In genomic region chr16:4987580-4988374, GRCh38 we compare ENCODE assay signal across 15 cellular contexts. TPM values are rescaled to one million over a fixed set of nuclear protein-coding genes. Genes with fewer than 3 reads are reported as not detected.
DNase-seq lines count a peak whose midpoint lies in the region; ATAC-seq, FAIRE-seq and TF ChIP-seq lines count a peak whose summit lies in the region.
"Had no signal": no experiment of that assay in that cellular context is flagged by ENCODE, and none has a peak within 500 bp of the region (broad histone marks: within the 10 kb centered on the region; RNA-seq: fewer than 3 reads in every experiment).

No MANE protein-coding gene starts in this region.

- ATAC-seq in IMR-90 (ENCODE audit: low read depth) (no peak), HG03432 (IDR thresholded peaks at IDR 0.05; ENCODE audit: unreplicated experiment) (no peak), HG03025 (IDR thresholded peaks at IDR 0.05; ENCODE audit: low FRiP score, unreplicated experiment) (no peak)
- ATAC-seq: left lung had no signal

- no peaks in the 10 kb centered on the region for H3K79me2 ChIP-seq in endothelial cell of umbilical vein (ENCODE audit: control insufficient read depth, insufficient read depth, low read length)
- no peaks in the 10 kb centered on the region for H3K79me2 ChIP-seq in neural cell (replicated peaks; ENCODE audit: insufficient read depth, low read length)

- TF ChIP-seq CTCF in IMR-90 (conservative IDR thresholded peaks at IDR 0.05; ENCODE audit: low read depth, low read length) = no peak
- TF ChIP-seq CTCF in endothelial cell of umbilical vein (IDR thresholded peaks at IDR 0.05; ENCODE audit: extremely low read depth in 1 of 2, insufficient read depth in 1 of 2, low read depth in 1 of 2, low read length in 2 of 2) = no peak
- no peak for TF ChIP-seq CTCF in neural cell (IDR thresholded peaks at IDR 0.05; ENCODE audit: poor library complexity, severe bottlenecking)

- BruUV-seq in IMR-90 (replicated peaks; lab: Mats Ljungman, UMichigan) (no TSS peak), endothelial cell of umbilical vein (replicated peaks; lab: Mats Ljungman, UMichigan) (no TSS peak)

- H3K9ac ChIP-seq in IMR-90 (ENCODE audit: low read depth, low read length) = no peak overlapping the region
- no peak overlapping the region for H3K9ac ChIP-seq in endothelial cell of umbilical vein (replicated peaks; ENCODE audit: extremely low read depth, insufficient read depth, low read length)
- no peak overlapping the region for H3K9ac ChIP-seq in neural cell (ENCODE audit: low read length)
- H3K9ac ChIP-seq: BLaER1, KMS-11 had no signal

- H2AK9ac ChIP-seq in IMR-90 (replicated peaks; ENCODE audit: low read depth, low read length, poor library complexity) = no peak overlapping the region

- TF ChIP-seq RAD21 in IMR-90 (IDR thresholded peaks at IDR 0.05; ENCODE audit: low read length) = no peak
- no peak for TF ChIP-seq RAD21 in neural cell (conservative IDR thresholded peaks at IDR 0.05)

- intact Hi-C loops in IMR-90 (cut with micrococcal nuclease) (no loop called here), endothelial cell of umbilical vein (cut with micrococcal nuclease) (no loop called here)

- in situ Hi-C loops in IMR-90 (cut with MboI; ENCODE audit: low sequenced_read_pairs) = no loop called here

- H3K27ac ChIP-seq in IMR-90 (ENCODE audit: insufficient read depth, low read length) = no peak overlapping the region
- H3K27ac ChIP-seq in endothelial cell of umbilical vein (ENCODE audit: insufficient read depth, low read depth, low read length) = no peak overlapping the region
- no peak overlapping the region for H3K27ac ChIP-seq in neural cell (ENCODE audit: low read length)
- H3K27ac ChIP-seq: BLaER1, coronary artery, KMS-11, left lung, Peyer's patch had no signal

- dilution Hi-C loops in IMR-90 (cut with HindIII; ENCODE audit: low sequenced_read_pairs, unreplicated experiment) (no loop called here), endothelial cell of umbilical vein (cut with MboI; ENCODE audit: extremely low pct_ligation_motif_present, low sequenced_read_pairs) (no loop called here)

- no peak overlapping the region for H4K8ac ChIP-seq in IMR-90 (ENCODE audit: low read depth in 2 of 2, low read length in 2 of 2)

- H4K91ac ChIP-seq in IMR-90 (ENCODE audit: insufficient read depth, low read depth, low read length) = no peak overlapping the region

- no peak for TF ChIP-seq EP300 in neural cell (conservative IDR thresholded peaks at IDR 0.05; ENCODE audit: poor library complexity, severe bottlenecking)

- no peak overlapping the region for H2BK15ac ChIP-seq in IMR-90 (ENCODE audit: low read depth, low read length)

- H3K27me3 ChIP-seq in IMR-90 (ENCODE audit: control insufficient read depth, insufficient read depth, low read length) = peaks cover 28% of the 10 kb centered on the region
- H3K27me3 ChIP-seq in endothelial cell of umbilical vein (ENCODE audit: control insufficient read depth in 2 of 2, insufficient read depth in 2 of 2, low read length in 2 of 2) = peaks cover 11 to 16% of the 10 kb centered on the region in 2 experiments
- peaks cover 45% of the 10 kb centered on the region for H3K27me3 ChIP-seq in neural cell (ENCODE audit: insufficient read depth, low read depth, low read length)

- 5% methylated on average over 27 of the region's 60 CpGs; no CpG with 5 or more reads in 1 of the 2 experiments for whole genome bisulfite sequencing in IMR-90 (ENCODE audit: extremely low coverage in 2 of 2, insufficient read length in 1 of 2), 2 experiments

- H3K4me1 ChIP-seq in IMR-90 (ENCODE audit: control insufficient read depth, insufficient read depth, low read length) (no peaks in the 10 kb centered on the region), endothelial cell of umbilical vein (ENCODE audit: control insufficient read depth, extremely low read depth, insufficient read depth, low read length) (no peaks in the 10 kb centered on the region)
- H3K4me1 ChIP-seq: BLaER1, left lung had no signal

- H3K4ac ChIP-seq in IMR-90 (ENCODE audit: low read depth, low read length) = no peak overlapping the region

- DNase-seq in D341Med (ENCODE audit: low spot score) = peak; percentile 52
- no peak for DNase-seq in IMR-90
- DNase-seq in endothelial cell of umbilical vein (ENCODE audit: low read depth, low spot score) = no peak
- no peak for DNase-seq in NCI-H1694 treated with DMSO at 0.1 percent for 48 hours (lab: John Stamatoyannopoulos, UW)
- no peak for DNase-seq in RKO (ENCODE audit: low spot score)
- DNase-seq: activated naive CD4-positive, alpha-beta T cell treated with anti-CD3 and anti-CD28 coated beads, Interleukin-2, amount 10 ng/mL, durations not matched to agents 7 days and 5 days; left lung had no signal

- no peak overlapping the region for H2BK120ac ChIP-seq in IMR-90 (ENCODE audit: low read depth, low read length)

- H4K5ac ChIP-seq in IMR-90 (ENCODE audit: low read depth, low read length) = no peak overlapping the region

- TF ChIP-seq POLR2A in IMR-90 (IDR thresholded peaks at IDR 0.05; ENCODE audit: low read depth, low read length) (no peak), endothelial cell of umbilical vein (IDR thresholded peaks at IDR 0.05; ENCODE audit: low read depth, low read length) (no peak)

- H3K4me2 ChIP-seq in IMR-90 (ENCODE audit: low read depth, low read length) = no peak overlapping the region
- no peak overlapping the region for H3K4me2 ChIP-seq in endothelial cell of umbilical vein (ENCODE audit: insufficient read depth, low read length)
- H3K4me2 ChIP-seq in neural cell (ENCODE audit: low read length) = no peak overlapping the region
- H3K4me2 ChIP-seq: BLaER1, KMS-11 had no signal

- H3K9me1 ChIP-seq in IMR-90 (ENCODE audit: insufficient read depth, low read length) (no peaks in the 10 kb centered on the region), endothelial cell of umbilical vein (replicated peaks; ENCODE audit: control insufficient read depth, extremely low read depth, insufficient read depth, low read length) (no peaks in the 10 kb centered on the region)

- H4K20me1 ChIP-seq in IMR-90 (ENCODE audit: insufficient read depth, low read length) = no peaks in the 10 kb centered on the region
- no peaks in the 10 kb centered on the region for H4K20me1 ChIP-seq in endothelial cell of umbilical vein (replicated peaks; ENCODE audit: control insufficient read depth, extremely low read depth, insufficient read depth, low read length)
- no peaks in the 10 kb centered on the region for H4K20me1 ChIP-seq in neural cell (ENCODE audit: insufficient read depth)
- H4K20me1 ChIP-seq: BLaER1 had no signal

- H3K56ac ChIP-seq in IMR-90 (ENCODE audit: extremely low read depth, insufficient read depth, low read length) = no peak overlapping the region

- POLR2A ChIA-PET in IMR-90 (lab: Charles Lee; ENCODE audit: unreplicated experiment) (no interaction called here), endothelial cell of umbilical vein (lab: Charles Lee) (no interaction called here)

- CTCF ChIA-PET in IMR-90 (lab: Yijun Ruan, JAX) = no interaction called here
- CTCF ChIA-PET in endothelial cell of umbilical vein (lab: Charles Lee) = no interaction called here

- H3K18ac ChIP-seq in IMR-90 (ENCODE audit: low read depth, low read length) = no peak overlapping the region

- H3K14ac ChIP-seq in IMR-90 (replicated peaks; ENCODE audit: low read depth, low read length) = no peak overlapping the region

- H2BK5ac ChIP-seq in IMR-90 (ENCODE audit: low read depth, low read length, poor library complexity, severe bottlenecking) = no peak overlapping the region

- H3K9me3 ChIP-seq in IMR-90 (ENCODE audit: control insufficient read depth, insufficient read depth, low read length) (no peaks in the 10 kb centered on the region), endothelial cell of umbilical vein (replicated peaks; ENCODE audit: control insufficient read depth, insufficient read depth, low read length) (no peaks in the 10 kb centered on the region), neural cell (ENCODE audit: low read length) (no peaks in the 10 kb centered on the region)
- H3K9me3 ChIP-seq: BLaER1, left lung had no signal

- H3K36me3 ChIP-seq in IMR-90 (ENCODE audit: control insufficient read depth, insufficient read depth, low read length) = no peaks in the 10 kb centered on the region
- H3K36me3 ChIP-seq in endothelial cell of umbilical vein (ENCODE audit: control insufficient read depth in 2 of 2, extremely low read depth in 1 of 2, insufficient read depth in 2 of 2, low read length in 2 of 2) = no peaks in the 10 kb centered on the region
- H3K36me3 ChIP-seq in neural cell (ENCODE audit: insufficient read depth, low read length) = no peaks in the 10 kb centered on the region
- H3K36me3 ChIP-seq: BLaER1, left lung, Peyer's patch had no signal

- H2BK20ac ChIP-seq in IMR-90 (ENCODE audit: low read depth, low read length) = no peak overlapping the region

- H3K79me1 ChIP-seq in IMR-90 (ENCODE audit: low read depth in 1 of 2, low read length in 2 of 2) = no peaks in the 10 kb centered on the region

- H2AK5ac ChIP-seq in IMR-90 (ENCODE audit: low read depth, low read length) = no peak overlapping the region

- no peaks in the 10 kb centered on the region for H3K9me2 ChIP-seq in neural cell (ENCODE audit: insufficient read depth, low read length)

- H3F3A ChIP-seq in neural cell (ENCODE audit: insufficient read depth, low read length, poor library complexity, severe bottlenecking) = no peaks in the 10 kb centered on the region

- no peak overlapping the region for H3K4me3 ChIP-seq in IMR-90 (ENCODE audit: insufficient read depth, low read depth, low read length)
- no peak overlapping the region for H3K4me3 ChIP-seq in endothelial cell of umbilical vein (replicated peaks in 1 of 3; ENCODE audit: insufficient read depth in 1 of 3, low read depth in 1 of 3, low read length in 3 of 3)
- H3K4me3 ChIP-seq in neural cell (ENCODE audit: low read length) = peak overlapping the region; percentile 44
- H3K4me3 ChIP-seq: BLaER1, coronary artery, left lung, Peyer's patch had no signal

- H2AFZ ChIP-seq in IMR-90 (replicated peaks; ENCODE audit: low read length, poor library complexity) (peak overlapping the region; percentile 13), endothelial cell of umbilical vein (ENCODE audit: low read depth, low read length) (no peak overlapping the region), neural cell (ENCODE audit: low read depth, low read length) (no peak overlapping the region)

- no peak overlapping the region for H3K23ac ChIP-seq in IMR-90 (ENCODE audit: low read depth, low read length)

- FAIRE-seq in endothelial cell of umbilical vein (lab: Jason Lieb, UNC) = no peak

RNA-seq across cellular contexts. Expression of gene SEC14L5, which starts 29.6 kb away (rescaled TPM):
- total RNA-seq in IMR-90 (2012; rRNA removed) (not detected in 2 replicates), endothelial cell of umbilical vein (not detected in 2 replicates)
- polyA plus RNA-seq in IMR-90 (2012; rRNA removed) (0.07 TPM in 1 of 2 replicates, not detected in the other), endothelial cell of umbilical vein (not detected in 2 replicates), neural cell (0.43 and 0.50 TPM in 2 replicates)
- polyA plus RNA-seq in IMR-90 (2012; cell fraction: cytosol; rRNA removed) = 0.01 and 0.02 TPM in 2 replicates
- polyA plus RNA-seq in IMR-90 (2012; cell fraction: nucleus; rRNA removed; ENCODE audit: low replicate concordance) = 0.01 and 0.03 TPM in 2 replicates
- polyA plus RNA-seq in endothelial cell of umbilical vein (2011; cell fraction: cytosol; rRNA removed) = not detected in 2 replicates
- not detected in 2 replicates for polyA plus RNA-seq in endothelial cell of umbilical vein (2011; cell fraction: nucleus; rRNA removed)
- polyA plus RNA-seq in endothelial cell of umbilical vein (2012) = not detected in 2 replicates
- polyA minus RNA-seq in endothelial cell of umbilical vein (not detected in 2 replicates), neural cell (0.24 and 0.58 TPM in 2 replicates)
- polyA minus RNA-seq in endothelial cell of umbilical vein (2011; cell fraction: cytosol; rRNA and poly(A)+ RNA removed) = not detected
- polyA minus RNA-seq in endothelial cell of umbilical vein (2011; cell fraction: nucleus; rRNA and poly(A)+ RNA removed) = not detected in 2 replicates
- total RNA-seq: activated CD8-positive, alpha-beta memory T cell treated with anti-CD3 and anti-CD28 coated beads for 36 hours had no signal

RNA-seq across cellular contexts. Expression of gene NAGPA, which starts 46.0 kb away (rescaled TPM):
- total RNA-seq in IMR-90 (2012; rRNA removed) (5.3 and 6.5 TPM in 2 replicates), endothelial cell of umbilical vein (26.3 and 29.9 TPM in 2 replicates)
- polyA plus RNA-seq in IMR-90 (2012; rRNA removed) (12.2 and 15.0 TPM in 2 replicates), endothelial cell of umbilical vein (29.6 and 35.2 TPM in 2 replicates), neural cell (33.1 and 36.6 TPM in 2 replicates)
- polyA plus RNA-seq in IMR-90 (2012; cell fraction: cytosol; rRNA removed) = 15.3 and 22.7 TPM in 2 replicates
- polyA plus RNA-seq in IMR-90 (2012; cell fraction: nucleus; rRNA removed; ENCODE audit: low replicate concordance) = 29.9 and 61.0 TPM in 2 replicates
- polyA plus RNA-seq in endothelial cell of umbilical vein (2011; cell fraction: cytosol; rRNA removed) = 18.0 and 25.4 TPM in 2 replicates
- polyA plus RNA-seq in endothelial cell of umbilical vein (2011; cell fraction: nucleus; rRNA removed) = 31.5 and 35.7 TPM in 2 replicates
- polyA plus RNA-seq in endothelial cell of umbilical vein (2012) = 17.0 and 23.4 TPM in 2 replicates
- polyA minus RNA-seq in endothelial cell of umbilical vein (17.2 and 18.0 TPM in 2 replicates), neural cell (14.4 and 23.6 TPM in 2 replicates)
- polyA minus RNA-seq in endothelial cell of umbilical vein (2011; cell fraction: cytosol; rRNA and poly(A)+ RNA removed) = 11.9 TPM
- polyA minus RNA-seq in endothelial cell of umbilical vein (2011; cell fraction: nucleus; rRNA and poly(A)+ RNA removed) = 12.4 and 13.3 TPM in 2 replicates

RNA-seq across cellular contexts. Expression of gene PPL, which starts 50.8 kb away (rescaled TPM):
- total RNA-seq in IMR-90 (2012; rRNA removed) (0.28 and 0.36 TPM in 2 replicates), endothelial cell of umbilical vein (0.05 and 0.20 TPM in 2 replicates)
- polyA plus RNA-seq in IMR-90 (2012; rRNA removed) (0.19 and 0.34 TPM in 2 replicates), endothelial cell of umbilical vein (0.03 and 0.07 TPM in 2 replicates), neural cell (0.66 and 0.81 TPM in 2 replicates)
- polyA plus RNA-seq in IMR-90 (2012; cell fraction: cytosol; rRNA removed) = 0.10 and 0.38 TPM in 2 replicates
- 1.4 and 2.1 TPM in 2 replicates for polyA plus RNA-seq in IMR-90 (2012; cell fraction: nucleus; rRNA removed; ENCODE audit: low replicate concordance)
- 0.04 and 0.05 TPM in 2 replicates for polyA plus RNA-seq in endothelial cell of umbilical vein (2011; cell fraction: cytosol; rRNA removed)
- 0.07 and 0.14 TPM in 2 replicates for polyA plus RNA-seq in endothelial cell of umbilical vein (2011; cell fraction: nucleus; rRNA removed)
- 0.07 and 0.16 TPM in 2 replicates for polyA plus RNA-seq in endothelial cell of umbilical vein (2012)
- polyA minus RNA-seq in endothelial cell of umbilical vein (0.06 and 0.27 TPM in 2 replicates), neural cell (3.5 and 4.1 TPM in 2 replicates)
- polyA minus RNA-seq in endothelial cell of umbilical vein (2011; cell fraction: cytosol; rRNA and poly(A)+ RNA removed) = 8.9 TPM
- 0.10 TPM in 2 replicates for polyA minus RNA-seq in endothelial cell of umbilical vein (2011; cell fraction: nucleus; rRNA and poly(A)+ RNA removed)
- total RNA-seq: activated CD8-positive, alpha-beta memory T cell treated with anti-CD3 and anti-CD28 coated beads for 36 hours had no signal
